ENCODE assay signal across 8 cellular contexts in the genomic region with DNA sequence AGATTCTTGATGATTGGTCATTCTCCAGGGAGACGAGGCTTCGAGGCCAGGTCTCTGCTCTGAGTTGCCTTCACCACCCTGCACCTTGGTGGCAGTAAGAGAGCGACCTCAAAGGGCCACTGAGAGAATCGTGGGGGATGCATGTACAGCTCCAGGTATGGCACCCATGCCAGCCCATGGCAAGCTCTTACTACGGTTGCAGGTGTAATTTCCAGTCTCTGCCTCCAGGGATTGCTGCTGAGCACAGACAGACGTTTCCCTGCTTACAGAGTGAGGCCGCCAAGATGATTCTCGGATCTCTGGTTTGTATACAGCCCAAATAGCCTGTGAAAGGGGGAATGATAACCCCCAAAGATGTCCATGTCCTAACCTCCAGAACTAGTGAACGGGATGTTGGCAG. TPM values are rescaled to one million over a fixed set of nuclear protein-coding genes. Genes with fewer than 3 reads are reported as not detected.
DNase-seq lines count a peak whose midpoint lies in the region; ATAC-seq and TF ChIP-seq lines count a peak whose summit lies in the region.

No MANE protein-coding gene starts in this region.

- H3K4me3 Mint-ChIP-seq in chondrocyte (ENCODE audit: unreplicated experiment) = no peak overlapping the region
- H3K4me3 Mint-ChIP-seq in neural crest cell = no peak overlapping the region

- H3K27ac Mint-ChIP-seq in chondrocyte (ENCODE audit: unreplicated experiment) (no peak overlapping the region), neural crest cell (ENCODE audit: unreplicated experiment) (no peak overlapping the region)

- peaks cover 3% of the 10 kb centered on the region for H3K9me3 Mint-ChIP-seq in chondrocyte (ENCODE audit: low read depth)
- no peaks in the 10 kb centered on the region for H3K9me3 Mint-ChIP-seq in neural crest cell

- H3K27me3 Mint-ChIP-seq in chondrocyte (ENCODE audit: low read depth) = peaks cover 32% of the 10 kb centered on the region
- H3K27me3 Mint-ChIP-seq in neural crest cell (ENCODE audit: low read depth) = peaks cover 25% of the 10 kb centered on the region

- H3K4me1 Mint-ChIP-seq in chondrocyte (ENCODE audit: low read depth) (no peaks in the 10 kb centered on the region), neural crest cell (no peaks in the 10 kb centered on the region)

- TF ChIP-seq CTCF in chondrocyte (IDR thresholded peaks at IDR 0.05) (peak; percentile 54), neural crest cell (conservative IDR thresholded peaks at IDR 0.05) (peak; percentile 58)

- H3K36me3 Mint-ChIP-seq in chondrocyte (ENCODE audit: low read depth) (no peaks in the 10 kb centered on the region), neural crest cell (ENCODE audit: low read depth) (no peaks in the 10 kb centered on the region)

- TF ChIP-seq EP300 in Ishikawa (IDR thresholded peaks at IDR 0.05; ENCODE audit: borderline replicate concordance) = no peak

- DNase-seq in DMS 273 (lab: John Stamatoyannopoulos, UW; ENCODE audit: unreplicated experiment) (peak; percentile 47), DMS 273 treated with DMSO at 0.1 percent for 48 hours (lab: John Stamatoyannopoulos, UW) (no peak), chondrocyte (ENCODE audit: low spot score) (no peak), neural crest cell (ENCODE audit: low read depth, low spot score) (peak; percentile 32), DMS153 (lab: John Stamatoyannopoulos, UW) (no peak), GOT3 (lab: John Stamatoyannopoulos, UW) (no peak)

- no peak for ATAC-seq in GM18867 (IDR thresholded peaks at IDR 0.05; ENCODE audit: unreplicated experiment)

- TF ChIP-seq RAD21 in Ishikawa (IDR thresholded peaks at IDR 0.05; ENCODE audit: low read depth) = peak; percentile 30; the same call in 1 of the 2 replicates

TF ChIP-seq in Ishikawa, 13 proteins besides CTCF, POLR2A, EP300 and RAD21:
- TF ChIP-seq ZBTB7A (IDR thresholded peaks at IDR 0.05; ENCODE audit: low read depth) (no peak), TCF12 (IDR thresholded peaks at IDR 0.05; ENCODE audit: low read depth) (no peak), EGR1 (IDR thresholded peaks at IDR 0.05) (no peak), CEBPB (IDR thresholded peaks at IDR 0.05) (no peak), TAF1 (IDR thresholded peaks at IDR 0.05; ENCODE audit: low read depth) (no peak), CREB1 (IDR thresholded peaks at IDR 0.05; ENCODE audit: low read depth) (no peak), YY1 (IDR thresholded peaks at IDR 0.05; ENCODE audit: low read depth) (no peak), MAX (IDR thresholded peaks at IDR 0.05) (no peak), REST (IDR thresholded peaks at IDR 0.05; ENCODE audit: low read depth) (no peak), FOXM1 (IDR thresholded peaks at IDR 0.05; ENCODE audit: borderline replicate concordance, low read depth) (no peak), NFIC (IDR thresholded peaks at IDR 0.05) (no peak), TEAD4 (IDR thresholded peaks at IDR 0.05) (no peak)
- TF ChIP-seq, protein P1, sequence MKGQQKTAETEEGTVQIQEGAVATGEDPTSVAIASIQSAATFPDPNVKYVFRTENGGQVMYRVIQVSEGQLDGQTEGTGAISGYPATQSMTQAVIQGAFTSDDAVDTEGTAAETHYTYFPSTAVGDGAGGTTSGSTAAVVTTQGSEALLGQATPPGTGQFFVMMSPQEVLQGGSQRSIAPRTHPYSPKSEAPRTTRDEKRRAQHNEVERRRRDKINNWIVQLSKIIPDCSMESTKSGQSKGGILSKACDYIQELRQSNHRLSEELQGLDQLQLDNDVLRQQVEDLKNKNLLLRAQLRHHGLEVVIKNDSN (IDR thresholded peaks at IDR 0.05) = no peak

RNA-seq across cellular contexts. Expression of gene DRD5, which starts 16.3 kb away (rescaled TPM):
- total RNA-seq in chondrocyte (not detected in 3 replicates), neural crest cell (not detected in 2 replicates)

Comparison
In these comparisons a context has a peak if more than half of its experiments do, and no peak if none do; other contexts are left out.
1. DNase-seq: peak in DMS 273 (single experiment) and neural crest cell (single experiment); none in DMS 273 treated with DMSO at 0.1 percent for 48 hours (single experiment), chondrocyte (single experiment), DMS153 (single experiment) and GOT3 (single experiment).